8 cellular contexts compared by ENCODE assay signal in the genomic region with DNA sequence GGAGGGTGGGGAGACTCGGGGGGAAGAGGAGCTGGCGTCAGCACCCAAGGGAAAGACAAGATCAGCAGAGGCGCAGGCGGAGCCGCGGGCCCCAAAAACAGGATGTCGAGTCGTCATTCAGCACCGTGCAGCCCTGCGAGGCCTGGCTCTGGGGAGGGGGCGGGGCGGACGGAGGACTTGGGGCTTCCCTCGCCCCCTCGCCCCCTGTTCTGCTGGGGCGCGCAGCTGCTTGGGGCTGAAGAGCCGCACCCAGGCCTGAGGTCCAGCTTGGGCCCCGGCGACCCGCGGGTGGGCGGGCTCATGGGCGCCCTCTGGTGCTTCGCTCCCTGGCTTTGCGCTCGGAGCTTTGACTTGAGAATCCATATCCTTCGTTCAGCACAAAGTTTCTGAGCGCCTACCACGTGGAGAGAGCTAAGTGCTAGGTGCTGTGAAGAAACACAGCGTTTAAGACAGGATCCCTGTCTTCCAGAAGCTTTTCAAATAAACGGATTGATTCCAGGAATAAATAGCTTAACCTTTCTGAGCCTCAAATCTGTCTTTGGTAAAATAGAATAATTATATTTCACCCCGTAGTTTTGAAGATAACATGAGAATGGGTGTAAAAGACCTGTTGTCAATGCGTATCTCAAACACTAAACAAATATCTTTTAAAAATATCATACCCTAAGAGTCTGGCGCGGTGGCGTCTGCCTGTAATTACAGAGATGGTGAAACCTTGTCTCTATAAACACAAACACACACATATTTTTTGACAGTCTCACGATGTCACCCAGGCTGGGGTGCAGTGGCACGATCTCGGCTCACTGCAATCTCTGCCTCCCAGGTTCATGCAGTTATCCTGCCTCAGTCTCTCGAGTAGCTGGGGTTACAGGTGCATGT. TPM values are rescaled to one million over a fixed set of nuclear protein-coding genes. Genes with fewer than 3 reads are reported as not detected.
DNase-seq lines count a peak whose midpoint lies in the region; ATAC-seq and TF ChIP-seq lines count a peak whose summit lies in the region.

No MANE protein-coding gene starts in this region.

- no peaks in the 10 kb centered on the region for H3K36me3 ChIP-seq in BLaER1

- peak; percentile 70 for ATAC-seq in GM18907 (IDR thresholded peaks at IDR 0.05; ENCODE audit: unreplicated experiment)
- peak; percentile 43 for ATAC-seq in HG03108 (IDR thresholded peaks at IDR 0.05; ENCODE audit: unreplicated experiment)
- ATAC-seq in left colon: peak; percentile 70

- H4K20me1 ChIP-seq in BLaER1: peaks cover 37% of the 10 kb centered on the region

- H3K4me2 ChIP-seq in BLaER1: peak overlapping the region; percentile 76

- H3K4me3 ChIP-seq in BLaER1: peak overlapping the region; percentile 85
- H3K4me3 ChIP-seq in choroid plexus epithelial cell (ENCODE audit: low read depth, low read length): peak overlapping the region; percentile 74

- H3K9me3 ChIP-seq in BLaER1: no peaks in the 10 kb centered on the region

- H3K27ac ChIP-seq in BLaER1 (peak overlapping the region; percentile 88), VCaP (peak overlapping the region; percentile 87)

- H3K9ac ChIP-seq in BLaER1: peak overlapping the region; percentile 89

- intact Hi-C loops in left colon (cut with DNase I, micrococcal nuclease): no loop called here

- TF ChIP-seq CTCF in VCaP (conservative IDR thresholded peaks at IDR 0.05) (peak; percentile 89), choroid plexus epithelial cell (conservative IDR thresholded peaks at IDR 0.05; ENCODE audit: low read depth, low read length) (peak; percentile 82)

- no peaks in the 10 kb centered on the region for H3K27me3 ChIP-seq in BLaER1

- DNase-seq in NCI-H2171 treated with DMSO at 0.1 percent for 48 hours (lab: John Stamatoyannopoulos, UW) (peak; percentile 58), choroid plexus epithelial cell (ENCODE audit: low read depth) (peak; percentile 91), left colon (peak; percentile 84 to 92)
- peak; percentile 85 to 92 for DNase-seq in stimulated activated CD4-positive, alpha-beta T cell treated with anti-CD3 and anti-CD28 coated beads, Interleukin-4, amount 100 ng/mL, for 48 hours (ENCODE audit: low read depth in 2 of 2)

- H3K4me1 ChIP-seq in BLaER1: peaks cover 47% of the 10 kb centered on the region

RNA-seq across cellular contexts. Expression of a gene that starts 0.9 kb away (rescaled TPM):
- 10 to 100 TPM; 65.7 to 71.8 TPM for total RNA-seq in left colon

RNA-seq across cellular contexts. Expression of a gene that starts 13.8 kb away (rescaled TPM):
- 10 to 100 TPM; 64.7 to 65.4 TPM for total RNA-seq in left colon

RNA-seq across cellular contexts. Expression of a gene that starts 33.3 kb away (rescaled TPM):
- total RNA-seq in left colon: 10 to 100 TPM; 21.3 to 26.8 TPM

RNA-seq across cellular contexts. Expression of a gene that starts 44.3 kb away (rescaled TPM):
- 10 to 100 TPM; 47.9 to 55.9 TPM for total RNA-seq in left colon

Comparison
In these comparisons a context has a peak if more than half of its experiments do, and no peak if none do; other contexts are left out.
1. Peak in every context shown above with its lines: DNase-seq, ATAC-seq, H3K4me3 ChIP-seq and H3K27ac ChIP-seq.